ENCODE assay signal across 12 cellular contexts in the genomic region with DNA sequence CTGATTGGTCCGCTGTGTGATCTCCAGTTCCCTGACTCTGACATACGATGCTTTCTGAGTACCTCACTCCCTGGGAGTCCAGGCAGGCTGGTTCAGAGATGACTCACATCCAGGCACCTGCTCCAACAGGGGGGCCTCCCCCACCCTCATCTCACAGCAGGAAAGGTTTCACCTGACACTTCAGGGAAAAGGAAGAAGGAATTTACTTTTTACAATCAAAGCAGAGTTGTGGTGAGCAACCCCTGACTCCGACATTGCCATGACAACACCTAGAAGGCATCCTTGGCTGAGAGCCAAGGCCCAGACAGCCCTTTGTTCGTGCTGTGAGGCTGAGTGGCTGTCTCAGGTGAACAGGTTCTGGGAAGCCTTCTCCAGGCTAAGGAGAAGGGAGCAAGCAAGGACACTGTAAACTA.
A peak's percentile ranks its signal among the peaks of the same experiment; 100 is the strongest.
DNase-seq lines count a peak whose midpoint lies in the region; ATAC-seq lines count a peak whose summit lies in the region.
"Had no signal": no experiment of that assay in that cellular context is flagged by ENCODE, and none has a peak within 500 bp of the region (broad histone marks: within the 10 kb centered on the region; RNA-seq: fewer than 3 reads in every experiment).

No MANE protein-coding gene starts in this region.

- ATAC-seq in GM18519 (IDR thresholded peaks at IDR 0.05; ENCODE audit: low FRiP score, unreplicated experiment) (no peak), HG02870 (IDR thresholded peaks at IDR 0.05; ENCODE audit: unreplicated experiment) (no peak)

- H3K27me3 Mint-ChIP-seq in activated CD4-positive, alpha-beta T cell treated with anti-CD3 and anti-CD28 coated beads, Interleukin-2, amount 10 ng/mL, durations not matched to agents 24 days and 14 days = peaks cover 2% of the 10 kb centered on the region
- H3K27me3 Mint-ChIP-seq: memory B cell had no signal

- intact Hi-C loops in activated CD4-positive, alpha-beta T cell treated with anti-CD3 and anti-CD28 coated beads, Interleukin-2, amount 10 ng/mL, durations not matched to agents 24 days and 14 days (cut with micrococcal nuclease) = no loop called here

- no peak overlapping the region for H3K27ac ChIP-seq in caudate nucleus (ENCODE audit: low read depth, low read length)

- DNase-seq in NCI-H1694 (lab: John Stamatoyannopoulos, UW) (peak; percentile 3), NCI-H1694 treated with DMSO at 0.1 percent for 48 hours (lab: John Stamatoyannopoulos, UW) (no peak), NCI-H2227 (lab: John Stamatoyannopoulos, UW; ENCODE audit: unreplicated experiment) (peak; percentile 93), caudate nucleus (lab: John Stamatoyannopoulos, UW) (peak in 36 of 61 donors; percentile 4 to 81 (median 30)), renal cortical epithelial cell (ENCODE audit: low read depth) (peak; percentile 66)
- no peak for DNase-seq in activated CD4-positive, alpha-beta T cell treated with anti-CD3 and anti-CD28 coated beads, Interleukin-2, amount 10 ng/mL, durations not matched to agents 24 days and 14 days
- DNase-seq: activated B cell treated with CpG ODN at 0.5 μM for 24 hours, NCI-H446 had no signal

- H3K4me3 Mint-ChIP-seq in activated CD4-positive, alpha-beta T cell treated with anti-CD3 and anti-CD28 coated beads, Interleukin-2, amount 10 ng/mL, durations not matched to agents 24 days and 14 days = no peak overlapping the region
- H3K4me3 Mint-ChIP-seq: activated B cell treated with CpG ODN at 0.5 μM for 24 hours; activated naive CD4-positive, alpha-beta T cell treated with anti-CD3 and anti-CD28 coated beads, Interleukin-2, amount 50 U/mL, for 24 hours; memory B cell had no signal

- H3K27ac Mint-ChIP-seq in activated CD4-positive, alpha-beta T cell treated with anti-CD3 and anti-CD28 coated beads, Interleukin-2, amount 10 ng/mL, durations not matched to agents 24 days and 14 days = no peak overlapping the region
- H3K27ac Mint-ChIP-seq: activated B cell treated with CpG ODN at 0.5 μM for 24 hours; activated naive CD4-positive, alpha-beta T cell treated with anti-CD3 and anti-CD28 coated beads, Interleukin-2, amount 50 U/mL, for 24 hours; memory B cell had no signal

- H3K4me1 Mint-ChIP-seq in activated CD4-positive, alpha-beta T cell treated with anti-CD3 and anti-CD28 coated beads, Interleukin-2, amount 10 ng/mL, durations not matched to agents 24 days and 14 days = no peaks in the 10 kb centered on the region
- H3K4me1 Mint-ChIP-seq: activated B cell treated with CpG ODN at 0.5 μM for 24 hours; activated naive CD4-positive, alpha-beta T cell treated with anti-CD3 and anti-CD28 coated beads, Interleukin-2, amount 50 U/mL, for 24 hours; memory B cell had no signal

- H3K36me3 Mint-ChIP-seq in activated CD4-positive, alpha-beta T cell treated with anti-CD3 and anti-CD28 coated beads, Interleukin-2, amount 10 ng/mL, durations not matched to agents 24 days and 14 days (ENCODE audit: low read depth) = no peaks in the 10 kb centered on the region
- H3K36me3 Mint-ChIP-seq: activated naive CD4-positive, alpha-beta T cell treated with anti-CD3 and anti-CD28 coated beads, Interleukin-2, amount 50 U/mL, for 24 hours; memory B cell had no signal

- H3K9me3 Mint-ChIP-seq in activated CD4-positive, alpha-beta T cell treated with anti-CD3 and anti-CD28 coated beads, Interleukin-2, amount 10 ng/mL, durations not matched to agents 24 days and 14 days = no peaks in the 10 kb centered on the region
- H3K9me3 Mint-ChIP-seq: activated B cell treated with CpG ODN at 0.5 μM for 24 hours; activated naive CD4-positive, alpha-beta T cell treated with anti-CD3 and anti-CD28 coated beads, Interleukin-2, amount 50 U/mL, for 24 hours; memory B cell had no signal

Comparison
In these comparisons a context has a peak if more than half of its experiments do, and no peak if none do; other contexts are left out.
1. DNase-seq: peak in NCI-H1694 (single experiment), NCI-H2227 (single experiment), caudate nucleus (36 of 61) and renal cortical epithelial cell (single experiment); none in NCI-H1694 treated with DMSO at 0.1 percent for 48 hours (single experiment) and activated CD4-positive, alpha-beta T cell treated with anti-CD3 and anti-CD28 coated beads, Interleukin-2, amount 10 ng/mL, durations not matched to agents 24 days and 14 days (single experiment).